Comparison of ENCODE assay signal across 16 cellular contexts in the genomic region with DNA sequence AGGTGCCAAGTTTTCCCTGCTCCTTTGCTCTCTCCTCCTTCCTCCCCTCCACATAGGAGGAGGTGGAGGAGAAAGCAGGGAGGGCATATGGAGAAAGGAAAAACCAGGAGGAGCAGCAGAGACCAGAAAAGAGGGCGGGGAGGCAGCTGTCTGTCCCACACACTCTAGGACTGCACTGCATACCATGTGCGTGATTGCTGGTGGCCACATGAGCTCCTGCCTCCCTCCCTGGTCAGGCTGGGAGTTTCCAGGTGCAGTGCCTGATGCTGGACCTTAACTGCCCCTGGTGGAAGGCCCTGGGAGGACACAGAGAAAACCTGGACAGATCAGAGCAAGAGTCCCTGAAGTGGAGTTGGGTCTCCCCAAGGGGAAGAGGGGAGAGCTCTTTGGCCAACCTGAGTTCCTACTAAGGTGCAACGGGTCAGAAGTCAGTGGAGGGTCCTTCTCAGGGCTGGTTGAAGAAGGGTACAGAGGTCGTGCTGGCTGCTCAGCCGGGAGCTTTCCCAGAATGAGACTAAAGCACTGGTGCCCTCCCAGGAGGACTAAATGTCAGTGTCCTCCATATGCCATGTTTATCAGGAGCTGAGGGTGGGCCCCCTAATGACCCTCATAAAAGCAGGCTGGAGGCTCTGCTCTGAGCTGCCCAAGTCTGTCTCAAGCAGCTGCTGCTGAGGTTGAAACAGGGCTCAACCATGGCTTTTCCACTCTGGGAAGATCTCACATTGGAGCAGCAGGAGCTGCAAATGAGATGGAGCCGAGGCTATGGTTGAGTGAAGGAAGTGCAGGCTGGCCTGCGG. TPM values are rescaled to one million over a fixed set of nuclear protein-coding genes. Genes with fewer than 3 reads are reported as not detected.
DNase-seq lines count a peak whose midpoint lies in the region; ATAC-seq lines count a peak whose summit lies in the region.
"Had no signal": no experiment of that assay in that cellular context is flagged by ENCODE, and none has a peak within 500 bp of the region (broad histone marks: within the 10 kb centered on the region; RNA-seq: fewer than 3 reads in every experiment).

No MANE protein-coding gene starts in this region.

- DNase-seq in DMS53 (lab: John Stamatoyannopoulos, UW) (peak; percentile 74), DMS53 treated with DMSO at 0.1 percent for 48 hours (lab: John Stamatoyannopoulos, UW; ENCODE audit: unreplicated experiment) (no peak), SK-N-DZ (ENCODE audit: low spot score) (peak; percentile 45), glomerular visceral epithelial cell (ENCODE audit: extremely low spot score) (peak; percentile 53), retina (peak; percentile 44), UCSD-AML1 (lab: John Stamatoyannopoulos, UW; ENCODE audit: unreplicated experiment) (no peak)
- DNase-seq in stimulated activated naive CD4-positive, alpha-beta T cell treated with Interleukin-2 at 50 U/mL for 16 hours (lab: John Stamatoyannopoulos, UW), result no peak
- DNase-seq: 8988T; activated B cell treated with CpG ODN at 0.5 μM for 24 hours; activated T-cell treated with anti-CD3 and anti-CD28 coated beads, Interleukin-2, amount 50 U/mL, for 4 hours; aorta; DMS79 treated with DMSO at 0.1 percent for 48 hours; naive thymus-derived CD4-positive, alpha-beta T cell; tibial artery had no signal

- ATAC-seq in GM21360 (IDR thresholded peaks at IDR 0.05; ENCODE audit: unreplicated experiment), result no peak
- ATAC-seq: activated T-cell treated with anti-CD3 and anti-CD28 coated beads, Interleukin-2, amount 50 U/mL, for 4 hours; naive thymus-derived CD4-positive, alpha-beta T cell; Right ventricle myocardium inferior had no signal

RNA-seq across cellular contexts. Expression of gene LGR6, which starts 3.5 kb away (rescaled TPM):
- not detected in 2 replicates for polyA plus RNA-seq in SK-N-DZ (2014; cell fraction: cytosol; rRNA removed)
- not detected in 2 replicates for polyA plus RNA-seq in SK-N-DZ (2014; cell fraction: nucleus; rRNA removed)

RNA-seq across cellular contexts. Expression of gene PTPN7, which starts 29.7 kb away (rescaled TPM):
- 0.10 and 0.48 TPM in 2 replicates for polyA plus RNA-seq in SK-N-DZ (2014; cell fraction: cytosol; rRNA removed)
- polyA plus RNA-seq in SK-N-DZ (2014; cell fraction: nucleus; rRNA removed), result 0.20 and 0.93 TPM in 2 replicates

RNA-seq across cellular contexts. Expression of gene ARL8A, which starts 45.6 kb away (rescaled TPM):
- 25.0 and 28.8 TPM in 2 replicates for polyA plus RNA-seq in SK-N-DZ (2014; cell fraction: cytosol; rRNA removed)
- 23.4 and 24.9 TPM in 2 replicates for polyA plus RNA-seq in SK-N-DZ (2014; cell fraction: nucleus; rRNA removed)

Comparison
In these comparisons a context has a peak if more than half of its experiments do, and no peak if none do; other contexts are left out.
1. DNase-seq: peak in DMS53 (single experiment), SK-N-DZ (single experiment), glomerular visceral epithelial cell (single experiment) and retina (single experiment); none in DMS53 treated with DMSO at 0.1 percent for 48 hours (single experiment), stimulated activated naive CD4-positive, alpha-beta T cell treated with Interleukin-2 at 50 U/mL for 16 hours (single experiment) and UCSD-AML1 (single experiment).